Comparison of ENCODE assay signal across 26 cellular contexts in genomic region chr17:41769346-41769862, GRCh38. TPM values are rescaled to one million over a fixed set of nuclear protein-coding genes. Genes with fewer than 3 reads are reported as not detected.
DNase-seq lines count a peak whose midpoint lies in the region; ATAC-seq, FAIRE-seq and TF ChIP-seq lines count a peak whose summit lies in the region.
"Had no signal": no experiment of that assay in that cellular context is flagged by ENCODE, and none has a peak within 500 bp of the region (broad histone marks: within the 10 kb centered on the region; RNA-seq: fewer than 3 reads in every experiment).

No MANE protein-coding gene starts in this region.

- H3K27me3 Mint-ChIP-seq in Caco-2 (ENCODE audit: insufficient read depth, unreplicated experiment) (no peaks in the 10 kb centered on the region), endothelial cell (ENCODE audit: unreplicated experiment) (peaks cover 20% of the 10 kb centered on the region)

- WGBS in HepG2 (ENCODE audit: low lambda C conversion rate): 88% methylated on average over 13 of the region's 16 CpGs

- CTCF ChIA-PET in Caco-2 (lab: Charles Lee) (interaction anchor here (1.4 kb wide), 1 partner anchor 17 kb away, joined by 5 read pairs; the partner anchor contains the start of gene JUP), HepG2 (lab: Yijun Ruan, JAX; ENCODE audit: low intra/inter-chr PET ratio, low total read pairs) (no interaction called here)

- no peak overlapping the region for H3K9ac ChIP-seq in HepG2 (ENCODE audit: insufficient read depth, low read depth, low read length)
- H3K9ac ChIP-seq: SK-N-SH had no signal

- no peaks in the 10 kb centered on the region for H3K79me2 ChIP-seq in HepG2 (ENCODE audit: insufficient read depth, low read length)

- TF ChIP-seq CTCF in Caco-2 (IDR thresholded peaks at IDR 0.05; ENCODE audit: insufficient read depth in 1 of 2, low read depth in 1 of 2, low read length in 1 of 2, severe bottlenecking in 1 of 2, unreplicated experiment in 1 of 2) (no peak), endothelial cell (IDR thresholded peaks at IDR 0.05; ENCODE audit: unreplicated experiment) (no peak), HepG2 (CRISPR knock-in tag; IDR thresholded peaks at IDR 0.05) (no peak)

- H3K27ac Mint-ChIP-seq in Caco-2 (ENCODE audit: unreplicated experiment) (peak overlapping the region; percentile 26), endothelial cell (ENCODE audit: unreplicated experiment) (no peak overlapping the region)
- H3K27ac Mint-ChIP-seq: CD14-positive monocyte; CD8-positive, alpha-beta memory T cell had no signal

- no peak for TF ChIP-seq POLR2A in HepG2 (IDR thresholded peaks at IDR 0.05; ENCODE audit: insufficient read depth in 1 of 2, low read depth in 2 of 2, low read length in 2 of 2)

- POLR2A ChIA-PET in Caco-2 (lab: Charles Lee): no interaction called here
- POLR2A ChIA-PET in HepG2 (lab: Yijun Ruan, JAX): interaction anchor here (0.5 to 1.3 kb wide), 3 partner anchors 10 to 17 kb away, joined by 3 to 6 read pairs (median 4); partner anchors contain the start of gene JUP

- no peak overlapping the region for H3K27ac ChIP-seq in HepG2 (ENCODE audit: extremely low read length, insufficient read depth, low read length)
- H3K27ac ChIP-seq: HL-60 had no signal

- TF ChIP-seq EP300 in HepG2 (IDR thresholded peaks at IDR 0.05; ENCODE audit: low read depth in 2 of 2, low read length in 2 of 2): no peak
- TF ChIP-seq EP300 in HepG2 (CRISPR knock-in tag; IDR thresholded peaks at IDR 0.05; ENCODE audit: borderline replicate concordance): no peak

- H3K27me3 ChIP-seq in Caco-2 (replicated peaks; ENCODE audit: control insufficient read depth, insufficient read depth, low read length): no peaks in the 10 kb centered on the region
- H3K27me3 ChIP-seq in HepG2 (ENCODE audit: control insufficient read depth in 1 of 2, insufficient read depth in 2 of 2, low read length in 2 of 2): no peaks in the 10 kb centered on the region
- H3K27me3 ChIP-seq: BE2C had no signal

- TF ChIP-seq RAD21 in HepG2 (CRISPR knock-in tag; IDR thresholded peaks at IDR 0.05): no peak

- in situ Hi-C loops in HepG2 (cut with HindIII; ENCODE audit: extremely low pct_ligation_motif_present, low pct_unique_long_range_greater_than_20kb): no loop called here

- H3K36me3 Mint-ChIP-seq in Caco-2 (ENCODE audit: insufficient read depth, unreplicated experiment) (peaks cover 100% of the 10 kb centered on the region), endothelial cell (ENCODE audit: low read depth, unreplicated experiment) (peaks cover 46% of the 10 kb centered on the region)
- H3K36me3 Mint-ChIP-seq: CD8-positive, alpha-beta memory T cell had no signal

- peaks cover 26% of the 10 kb centered on the region for H3K4me1 Mint-ChIP-seq in Caco-2 (ENCODE audit: low read depth, unreplicated experiment)
- H3K4me1 Mint-ChIP-seq in endothelial cell (ENCODE audit: unreplicated experiment): peaks cover 38% of the 10 kb centered on the region
- H3K4me1 Mint-ChIP-seq: CD14-positive monocyte; CD8-positive, alpha-beta memory T cell had no signal

- intact Hi-C loops in Caco-2 (cut with micrococcal nuclease; ENCODE audit: unreplicated experiment) (no loop called here), HepG2 (cut with micrococcal nuclease; ENCODE audit: unreplicated experiment) (no loop called here)

- peaks cover 30% of the 10 kb centered on the region for H3K4me1 ChIP-seq in Caco-2
- H3K4me1 ChIP-seq in HepG2 (ENCODE audit: insufficient read depth, low read length): peaks cover 30% of the 10 kb centered on the region

- H3K4me3 ChIP-seq in Caco-2 (ENCODE audit: low read depth, low read length) (no peak overlapping the region), HepG2 (replicated peaks in 1 of 3; ENCODE audit: insufficient read depth in 1 of 3, low read depth in 2 of 3, low read length in 3 of 3) (no peak overlapping the region)

- no peaks in the 10 kb centered on the region for H4K20me1 ChIP-seq in HepG2 (ENCODE audit: insufficient read depth, low read length)

- H3K9me3 Mint-ChIP-seq in Caco-2 (ENCODE audit: unreplicated experiment) (no peaks in the 10 kb centered on the region), endothelial cell (ENCODE audit: unreplicated experiment) (no peaks in the 10 kb centered on the region)
- H3K9me3 Mint-ChIP-seq: CD8-positive, alpha-beta memory T cell had no signal

- FAIRE-seq in HTR-8/SVneo (lab: Jason Lieb, UNC) (peak; percentile 77), HepG2 (lab: Jason Lieb, UNC) (no peak)
- FAIRE-seq: GM18507, H54, RCC 7860 had no signal

- no peak overlapping the region for H2AFZ ChIP-seq in HepG2 (ENCODE audit: low read length)

- H3K36me3 ChIP-seq in Caco-2 (ENCODE audit: control insufficient read depth, insufficient read depth, low read length): peaks cover 30% of the 10 kb centered on the region
- peaks cover 22 to 58% of the 10 kb centered on the region in 2 experiments for H3K36me3 ChIP-seq in HepG2 (replicated peaks in 1 of 2; ENCODE audit: control insufficient read depth in 1 of 2, insufficient read depth in 2 of 2, low read length in 2 of 2)

- no peak overlapping the region for H3K4me2 ChIP-seq in HepG2 (ENCODE audit: low read depth, low read length)
- H3K4me2 ChIP-seq: SK-N-SH had no signal

- no peak for ATAC-seq in HepG2
- ATAC-seq in HG03571 (IDR thresholded peaks at IDR 0.05; ENCODE audit: unreplicated experiment): no peak
- no peak for ATAC-seq in HG02571 (IDR thresholded peaks at IDR 0.05; ENCODE audit: unreplicated experiment)
- no peak for ATAC-seq in HG03439 (IDR thresholded peaks at IDR 0.05; ENCODE audit: unreplicated experiment)

- H3K9me3 ChIP-seq in Caco-2: no peaks in the 10 kb centered on the region
- H3K9me3 ChIP-seq in HepG2 (ENCODE audit: low read length): no peaks in the 10 kb centered on the region
- H3K9me3 ChIP-seq: BE2C, SK-N-SH had no signal

- no TSS peak for BruUV-seq in Caco-2 (replicated peaks; lab: Mats Ljungman, UMichigan)
- BruUV-seq in HepG2 (replicated peaks; lab: Mats Ljungman, UMichigan): no TSS peak

- no peak overlapping the region for H3K4me3 Mint-ChIP-seq in Caco-2 (ENCODE audit: unreplicated experiment)
- peak overlapping the region; percentile 67 for H3K4me3 Mint-ChIP-seq in endothelial cell (ENCODE audit: unreplicated experiment)
- H3K4me3 Mint-ChIP-seq: CD14-positive monocyte; CD8-positive, alpha-beta memory T cell had no signal

- DNase-seq in Caco-2 (no peak), HTR-8/SVneo (ENCODE audit: insufficient read length, low spot score) (no peak), endothelial cell (ENCODE audit: low spot score) (no peak), HepG2 (ENCODE audit: low spot score) (no peak), foreskin melanocyte (no peak)
- DNase-seq: 8988T; ACHN; BE2C; CD8-positive, alpha-beta memory T cell; DMS153; DND-41; Karpas-422; NCI-H1694; NCI-H2029 treated with DMSO at 0.1 percent for 48 hours; NCI-H2227 treated with DMSO at 0.1 percent for 48 hours; NCI-H510A; SK-N-SH; SW 1271 had no signal

RNA-seq across cellular contexts. Expression of gene JUP, which starts 17.1 kb away (rescaled TPM):
- 392 and 419 TPM in 2 replicates for total RNA-seq in Caco-2 (2022)
- total RNA-seq in endothelial cell (ENCODE audit: unreplicated experiment): 330 TPM
- 20.6 and 20.9 TPM in 2 replicates for total RNA-seq in HepG2 (2016; rRNA removed; fragmentation: Illumina TruSeq; extraction: Trizol)
- 6.9 and 7.8 TPM in 2 replicates for total RNA-seq in HepG2 (2016; cell fraction: cytosol; rRNA removed; fragmentation: Illumina TruSeq; extraction: Trizol; ENCODE audit: low read depth)
- total RNA-seq in HepG2 (2016; cell fraction: insoluble cytoplasmic fraction; rRNA removed; fragmentation: Illumina TruSeq; extraction: Trizol): 16.7 and 22.4 TPM in 2 replicates
- total RNA-seq in HepG2 (2016; cell fraction: membrane; rRNA removed; fragmentation: Illumina TruSeq; extraction: Trizol): 11.7 and 12.0 TPM in 2 replicates
- 15.0 and 20.7 TPM in 2 replicates for total RNA-seq in HepG2 (2016; cell fraction: nucleus; rRNA removed; fragmentation: Illumina TruSeq; extraction: Trizol)
- 12.1 and 21.4 TPM in 2 replicates for polyA plus RNA-seq in HepG2 (2011; rRNA removed)
- polyA plus RNA-seq in HepG2 (2011; cell fraction: cytosol; rRNA removed): 8.9 and 10.9 TPM in 2 replicates
- 23.8 and 30.1 TPM in 2 replicates for polyA plus RNA-seq in HepG2 (2011; cell fraction: nucleus; rRNA removed)
- 36.1 and 37.0 TPM in 2 replicates for polyA plus RNA-seq in HepG2 (2012)
- 3.5 and 4.6 TPM in 2 replicates for polyA plus RNA-seq in HepG2 (2016; cell fraction: cytosol; fragmentation: Illumina TruSeq; extraction: Trizol; ENCODE audit: low read depth)
- 22.1 and 35.3 TPM in 2 replicates for polyA plus RNA-seq in HepG2 (2016; cell fraction: insoluble cytoplasmic fraction; fragmentation: Illumina TruSeq; extraction: Trizol; ENCODE audit: low read depth)
- polyA plus RNA-seq in HepG2 (2016; cell fraction: membrane; fragmentation: Illumina TruSeq; extraction: Trizol; ENCODE audit: low read depth): 9.5 and 10.0 TPM in 2 replicates
- 24.1 and 25.5 TPM in 2 replicates for polyA plus RNA-seq in HepG2 (2016; cell fraction: nucleus; fragmentation: Illumina TruSeq; extraction: Trizol; ENCODE audit: insufficient read depth, low read depth)
- 43.6 and 59.1 TPM in 2 replicates for polyA minus RNA-seq in HepG2 (2011; rRNA and poly(A)+ RNA removed; ENCODE audit: low replicate concordance)
- polyA minus RNA-seq in HepG2 (2011; cell fraction: cytosol; rRNA and poly(A)+ RNA removed): 25.9 and 32.6 TPM in 2 replicates
- 13.5 and 13.8 TPM in 2 replicates for polyA minus RNA-seq in HepG2 (2011; cell fraction: nucleus; rRNA and poly(A)+ RNA removed)
- polyA plus RNA-seq: CD8-positive, alpha-beta memory T cell had no signal

RNA-seq across cellular contexts. Expression of gene HAP1, which starts 35.0 kb away (rescaled TPM):
- total RNA-seq in Caco-2 (2022) (3.2 and 3.3 TPM in 2 replicates), endothelial cell (ENCODE audit: unreplicated experiment) (18.1 TPM), HepG2 (2016; rRNA removed; fragmentation: Illumina TruSeq; extraction: Trizol) (0.07 and 0.08 TPM in 2 replicates)
- not detected in 2 replicates for total RNA-seq in HepG2 (2016; cell fraction: cytosol; rRNA removed; fragmentation: Illumina TruSeq; extraction: Trizol; ENCODE audit: low read depth)
- 0.07 and 0.11 TPM in 2 replicates for total RNA-seq in HepG2 (2016; cell fraction: insoluble cytoplasmic fraction; rRNA removed; fragmentation: Illumina TruSeq; extraction: Trizol)
- 0.03 TPM in 1 of 2 replicates, not detected in the other for total RNA-seq in HepG2 (2016; cell fraction: membrane; rRNA removed; fragmentation: Illumina TruSeq; extraction: Trizol)
- 0.12 TPM in 1 of 2 replicates, not detected in the other for total RNA-seq in HepG2 (2016; cell fraction: nucleus; rRNA removed; fragmentation: Illumina TruSeq; extraction: Trizol)
- polyA plus RNA-seq in HepG2 (2011; rRNA removed): 0.07 and 0.30 TPM in 2 replicates
- 0.07 and 0.08 TPM in 2 replicates for polyA plus RNA-seq in HepG2 (2011; cell fraction: cytosol; rRNA removed)
- polyA plus RNA-seq in HepG2 (2011; cell fraction: nucleus; rRNA removed): 1.1 TPM in 2 replicates
- polyA plus RNA-seq in HepG2 (2012): 0.13 and 0.19 TPM in 2 replicates
- polyA plus RNA-seq in HepG2 (2016; cell fraction: cytosol; fragmentation: Illumina TruSeq; extraction: Trizol; ENCODE audit: low read depth): not detected in 2 replicates
- polyA plus RNA-seq in HepG2 (2016; cell fraction: insoluble cytoplasmic fraction; fragmentation: Illumina TruSeq; extraction: Trizol; ENCODE audit: low read depth): 0.11 TPM in 1 of 2 replicates, not detected in the other
- not detected in 2 replicates for polyA plus RNA-seq in HepG2 (2016; cell fraction: membrane; fragmentation: Illumina TruSeq; extraction: Trizol; ENCODE audit: low read depth)
- polyA plus RNA-seq in HepG2 (2016; cell fraction: nucleus; fragmentation: Illumina TruSeq; extraction: Trizol; ENCODE audit: insufficient read depth, low read depth): 0.11 and 0.15 TPM in 2 replicates
- polyA minus RNA-seq in HepG2 (2011; rRNA and poly(A)+ RNA removed; ENCODE audit: low replicate concordance): 0.07 TPM in 1 of 2 replicates, not detected in the other
- not detected in 2 replicates for polyA minus RNA-seq in HepG2 (2011; cell fraction: cytosol; rRNA and poly(A)+ RNA removed)
- polyA minus RNA-seq in HepG2 (2011; cell fraction: nucleus; rRNA and poly(A)+ RNA removed): 0.12 and 0.26 TPM in 2 replicates
- polyA plus RNA-seq: CD14-positive monocyte; CD8-positive, alpha-beta memory T cell had no signal

RNA-seq across cellular contexts. Expression of gene P3H4, which starts 42.3 kb away (rescaled TPM):
- 34.1 and 39.2 TPM in 2 replicates for total RNA-seq in Caco-2 (2022)
- total RNA-seq in endothelial cell (ENCODE audit: unreplicated experiment): 22.6 TPM
- 13.5 and 37.1 TPM in 2 replicates for total RNA-seq in HepG2 (2016; rRNA removed; fragmentation: Illumina TruSeq; extraction: Trizol)
- total RNA-seq in HepG2 (2016; cell fraction: cytosol; rRNA removed; fragmentation: Illumina TruSeq; extraction: Trizol; ENCODE audit: low read depth): 12.6 and 14.5 TPM in 2 replicates
- 12.2 and 37.7 TPM in 2 replicates for total RNA-seq in HepG2 (2016; cell fraction: insoluble cytoplasmic fraction; rRNA removed; fragmentation: Illumina TruSeq; extraction: Trizol)
- total RNA-seq in HepG2 (2016; cell fraction: membrane; rRNA removed; fragmentation: Illumina TruSeq; extraction: Trizol): 17.3 and 17.5 TPM in 2 replicates
- 28.1 and 32.5 TPM in 2 replicates for total RNA-seq in HepG2 (2016; cell fraction: nucleus; rRNA removed; fragmentation: Illumina TruSeq; extraction: Trizol)
- polyA plus RNA-seq in HepG2 (2011; rRNA removed): 50.6 and 54.9 TPM in 2 replicates
- 37.2 and 55.7 TPM in 2 replicates for polyA plus RNA-seq in HepG2 (2011; cell fraction: cytosol; rRNA removed)
- 33.0 and 36.4 TPM in 2 replicates for polyA plus RNA-seq in HepG2 (2011; cell fraction: nucleus; rRNA removed)
- 22.4 and 34.3 TPM in 2 replicates for polyA plus RNA-seq in HepG2 (2012)
- polyA plus RNA-seq in HepG2 (2016; cell fraction: cytosol; fragmentation: Illumina TruSeq; extraction: Trizol; ENCODE audit: low read depth): 4.6 and 5.5 TPM in 2 replicates
- polyA plus RNA-seq in HepG2 (2016; cell fraction: insoluble cytoplasmic fraction; fragmentation: Illumina TruSeq; extraction: Trizol; ENCODE audit: low read depth): 14.8 and 17.0 TPM in 2 replicates
- polyA plus RNA-seq in HepG2 (2016; cell fraction: membrane; fragmentation: Illumina TruSeq; extraction: Trizol; ENCODE audit: low read depth): 9.6 and 11.3 TPM in 2 replicates
- polyA plus RNA-seq in HepG2 (2016; cell fraction: nucleus; fragmentation: Illumina TruSeq; extraction: Trizol; ENCODE audit: insufficient read depth, low read depth): 63.5 and 69.5 TPM in 2 replicates
- 44.3 and 65.0 TPM in 2 replicates for polyA minus RNA-seq in HepG2 (2011; rRNA and poly(A)+ RNA removed; ENCODE audit: low replicate concordance)
- polyA minus RNA-seq in HepG2 (2011; cell fraction: cytosol; rRNA and poly(A)+ RNA removed): 22.5 and 26.8 TPM in 2 replicates
- 21.6 and 23.9 TPM in 2 replicates for polyA minus RNA-seq in HepG2 (2011; cell fraction: nucleus; rRNA and poly(A)+ RNA removed)

RNA-seq across cellular contexts. Expression of gene FKBP10, which starts 43.4 kb away (rescaled TPM):
- total RNA-seq in Caco-2 (2022): 112 and 132 TPM in 2 replicates
- total RNA-seq in endothelial cell (ENCODE audit: unreplicated experiment): 167 TPM
- total RNA-seq in HepG2 (2016; rRNA removed; fragmentation: Illumina TruSeq; extraction: Trizol): 46.5 and 149 TPM in 2 replicates
- 31.7 and 32.8 TPM in 2 replicates for total RNA-seq in HepG2 (2016; cell fraction: cytosol; rRNA removed; fragmentation: Illumina TruSeq; extraction: Trizol; ENCODE audit: low read depth)
- total RNA-seq in HepG2 (2016; cell fraction: insoluble cytoplasmic fraction; rRNA removed; fragmentation: Illumina TruSeq; extraction: Trizol): 37.6 and 157 TPM in 2 replicates
- 42.3 and 48.1 TPM in 2 replicates for total RNA-seq in HepG2 (2016; cell fraction: membrane; rRNA removed; fragmentation: Illumina TruSeq; extraction: Trizol)
- 148 and 181 TPM in 2 replicates for total RNA-seq in HepG2 (2016; cell fraction: nucleus; rRNA removed; fragmentation: Illumina TruSeq; extraction: Trizol)
- polyA plus RNA-seq in HepG2 (2011; rRNA removed): 543 and 573 TPM in 2 replicates
- 288 and 579 TPM in 2 replicates for polyA plus RNA-seq in HepG2 (2011; cell fraction: cytosol; rRNA removed)
- 3,059 and 4,867 TPM in 2 replicates for polyA plus RNA-seq in HepG2 (2011; cell fraction: nucleus; rRNA removed)
- polyA plus RNA-seq in HepG2 (2012): 224 and 292 TPM in 2 replicates
- polyA plus RNA-seq in HepG2 (2016; cell fraction: cytosol; fragmentation: Illumina TruSeq; extraction: Trizol; ENCODE audit: low read depth): 18.4 and 19.7 TPM in 2 replicates
- polyA plus RNA-seq in HepG2 (2016; cell fraction: insoluble cytoplasmic fraction; fragmentation: Illumina TruSeq; extraction: Trizol; ENCODE audit: low read depth): 46.0 and 56.5 TPM in 2 replicates
- 32.1 and 36.5 TPM in 2 replicates for polyA plus RNA-seq in HepG2 (2016; cell fraction: membrane; fragmentation: Illumina TruSeq; extraction: Trizol; ENCODE audit: low read depth)
- 597 and 623 TPM in 2 replicates for polyA plus RNA-seq in HepG2 (2016; cell fraction: nucleus; fragmentation: Illumina TruSeq; extraction: Trizol; ENCODE audit: insufficient read depth, low read depth)
- 133 and 613 TPM in 2 replicates for polyA minus RNA-seq in HepG2 (2011; rRNA and poly(A)+ RNA removed; ENCODE audit: low replicate concordance)
- polyA minus RNA-seq in HepG2 (2011; cell fraction: cytosol; rRNA and poly(A)+ RNA removed): 159 and 170 TPM in 2 replicates
- 231 and 275 TPM in 2 replicates for polyA minus RNA-seq in HepG2 (2011; cell fraction: nucleus; rRNA and poly(A)+ RNA removed)
- polyA plus RNA-seq: CD14-positive monocyte; CD8-positive, alpha-beta memory T cell had no signal

RNA-seq across cellular contexts. Expression of gene GAST, which starts 57.3 kb away (rescaled TPM):
- total RNA-seq in Caco-2 (2022) (0.75 TPM in 1 of 2 replicates, not detected in the other), endothelial cell (ENCODE audit: unreplicated experiment) (not detected), HepG2 (2016; rRNA removed; fragmentation: Illumina TruSeq; extraction: Trizol) (0.42 TPM in 1 of 2 replicates, not detected in the other)
- not detected in 2 replicates for total RNA-seq in HepG2 (2016; cell fraction: cytosol; rRNA removed; fragmentation: Illumina TruSeq; extraction: Trizol; ENCODE audit: low read depth)
- 0.52 TPM in 1 of 2 replicates, not detected in the other for total RNA-seq in HepG2 (2016; cell fraction: insoluble cytoplasmic fraction; rRNA removed; fragmentation: Illumina TruSeq; extraction: Trizol)
- total RNA-seq in HepG2 (2016; cell fraction: membrane; rRNA removed; fragmentation: Illumina TruSeq; extraction: Trizol): not detected in 2 replicates
- 1.4 TPM in 1 of 2 replicates, not detected in the other for total RNA-seq in HepG2 (2016; cell fraction: nucleus; rRNA removed; fragmentation: Illumina TruSeq; extraction: Trizol)
- 0.32 and 0.65 TPM in 2 replicates for polyA plus RNA-seq in HepG2 (2011; rRNA removed)
- 0.32 and 0.93 TPM in 2 replicates for polyA plus RNA-seq in HepG2 (2011; cell fraction: cytosol; rRNA removed)
- polyA plus RNA-seq in HepG2 (2011; cell fraction: nucleus; rRNA removed): not detected in 2 replicates
- 0.56 and 4.9 TPM in 2 replicates for polyA plus RNA-seq in HepG2 (2012)
- not detected in 2 replicates for polyA plus RNA-seq in HepG2 (2016; cell fraction: cytosol; fragmentation: Illumina TruSeq; extraction: Trizol; ENCODE audit: low read depth)
- 1.1 TPM in 1 of 2 replicates, not detected in the other for polyA plus RNA-seq in HepG2 (2016; cell fraction: insoluble cytoplasmic fraction; fragmentation: Illumina TruSeq; extraction: Trizol; ENCODE audit: low read depth)
- polyA plus RNA-seq in HepG2 (2016; cell fraction: membrane; fragmentation: Illumina TruSeq; extraction: Trizol; ENCODE audit: low read depth): not detected in 2 replicates
- polyA plus RNA-seq in HepG2 (2016; cell fraction: nucleus; fragmentation: Illumina TruSeq; extraction: Trizol; ENCODE audit: insufficient read depth, low read depth): 1.4 TPM in 1 of 2 replicates, not detected in the other
- polyA minus RNA-seq in HepG2 (2011; rRNA and poly(A)+ RNA removed; ENCODE audit: low replicate concordance): 0.58 TPM in 1 of 2 replicates, not detected in the other
- polyA minus RNA-seq in HepG2 (2011; cell fraction: cytosol; rRNA and poly(A)+ RNA removed): not detected in 2 replicates
- not detected in 2 replicates for polyA minus RNA-seq in HepG2 (2011; cell fraction: nucleus; rRNA and poly(A)+ RNA removed)
- total RNA-seq: CD8-positive, alpha-beta memory T cell had no signal
- polyA plus RNA-seq: CD14-positive monocyte; CD8-positive, alpha-beta memory T cell; SK-N-SH had no signal

Comparison
In these comparisons a context has a peak if more than half of its experiments do, and no peak if none do; other contexts are left out.
1. RNA of gene JUP, which starts 17.1 kb away (total RNA-seq): 392 to 419 TPM in Caco-2 and 330 TPM in endothelial cell (single experiment); 6.9 to 22.4 TPM in HepG2; every median in the first group is over 10 times any median in the second.